ENCODE assay signal across 34 cellular contexts in the genomic region with DNA sequence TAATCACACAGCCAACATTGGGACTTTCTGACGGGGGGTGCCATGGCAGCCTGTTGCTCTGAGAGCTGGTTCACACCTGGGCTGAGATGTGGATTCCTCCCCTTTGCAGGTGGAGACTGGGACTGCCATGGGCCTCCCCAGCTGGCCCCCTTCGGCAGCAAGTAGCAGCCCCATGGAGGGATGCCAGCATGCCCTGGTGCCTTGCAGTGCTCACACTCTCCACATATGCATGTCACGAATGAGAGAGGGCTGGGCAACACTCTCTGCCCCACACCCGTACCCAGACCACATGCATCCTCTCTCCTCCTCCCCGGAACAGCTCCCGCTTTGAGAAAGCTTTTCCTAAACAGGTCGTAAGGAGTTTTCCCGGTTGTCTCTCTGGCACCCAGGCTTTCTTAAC.
"Had no signal": no experiment of that assay in that cellular context is flagged by ENCODE, and none has a peak within 500 bp of the region (broad histone marks: within the 10 kb centered on the region; RNA-seq: fewer than 3 reads in every experiment).

No MANE protein-coding gene starts in this region.

- H3K4me3 ChIP-seq: adrenal gland, body of pancreas, colonic mucosa, dorsolateral prefrontal cortex, gastrocnemius medialis, left lung, lower lobe of right lung, pancreas, prostate gland, smooth muscle cell, tibial nerve, uterus had no signal

- H3K4me3 Mint-ChIP-seq: activated CD4-positive, alpha-beta memory T cell treated with anti-CD3 and anti-CD28 coated beads for 36 hours; activated CD4-positive, alpha-beta T cell treated with anti-CD3 and anti-CD28 coated beads, Interleukin-2, amount 10 ng/mL, durations not matched to agents 24 days and 14 days; activated naive CD4-positive, alpha-beta T cell treated with anti-CD3 and anti-CD28 coated beads for 36 hours; activated naive CD8-positive, alpha-beta T cell treated with anti-CD3 and anti-CD28 coated beads for 36 hours; activated T-helper 1 cell treated with anti-CD3 and anti-CD28 coated beads, Interleukin-12 subunit alpha, Interleukin-12 subunit beta, Interleukin-2, Interleukin-4 antibody, amounts not matched to agents 30 ng/mL and 10 ng/mL and 1 ng/mL, durations not matched to agents 14 hours and 24 hours and 36 hours; naive B cell; nephron progenitor cell had no signal

- H3K36me3 Mint-ChIP-seq: activated CD4-positive, alpha-beta memory T cell treated with anti-CD3 and anti-CD28 coated beads for 36 hours; activated naive CD8-positive, alpha-beta T cell treated with anti-CD3 and anti-CD28 coated beads for 36 hours; naive B cell had no signal

- H3K27ac Mint-ChIP-seq: activated CD4-positive, alpha-beta memory T cell treated with anti-CD3 and anti-CD28 coated beads for 36 hours; activated CD4-positive, alpha-beta T cell treated with anti-CD3 and anti-CD28 coated beads, Interleukin-2, amount 10 ng/mL, durations not matched to agents 24 days and 14 days; activated naive CD4-positive, alpha-beta T cell treated with anti-CD3 and anti-CD28 coated beads for 36 hours; activated naive CD8-positive, alpha-beta T cell treated with anti-CD3 and anti-CD28 coated beads for 36 hours; activated T-helper 1 cell treated with anti-CD3 and anti-CD28 coated beads, Interleukin-12 subunit alpha, Interleukin-12 subunit beta, Interleukin-2, Interleukin-4 antibody, amounts not matched to agents 30 ng/mL and 10 ng/mL and 1 ng/mL, durations not matched to agents 14 hours and 24 hours and 36 hours; nephron progenitor cell had no signal

- DNase-seq: activated CD4-positive, alpha-beta memory T cell treated with anti-CD3 and anti-CD28 coated beads for 36 hours; activated CD4-positive, alpha-beta T cell treated with anti-CD3 and anti-CD28 coated beads, Interleukin-2, amount 10 ng/mL, durations not matched to agents 24 days and 14 days; activated CD4-positive, CD25-positive, alpha-beta regulatory T cell treated with anti-CD3 and anti-CD28 coated beads, Interleukin-2, amount 50 U/mL, for 72 hours; activated CD8-positive, alpha-beta memory T cell treated with anti-CD3 and anti-CD28 coated beads, Interleukin-2, amount 50 U/mL, for 4 hours; activated effector memory CD4-positive, alpha-beta T cell treated with anti-CD3 and anti-CD28 coated beads, Interleukin-2, amount 50 U/mL, for 16 hours; activated naive CD4-positive, alpha-beta T cell treated with anti-CD3 and anti-CD28 coated beads for 36 hours; activated naive CD8-positive, alpha-beta T cell treated with anti-CD3 and anti-CD28 coated beads for 36 hours; activated T-cell treated with anti-CD3 and anti-CD28 coated beads, Interleukin-2, amount 50 U/mL, for 1 hour; body of pancreas; cerebellar nuclear complex; colonic mucosa; dorsolateral prefrontal cortex; effector memory CD4-positive, alpha-beta T cell; erythroblast; gastrocnemius medialis; hippocampal formation; left lung; lower lobe of right lung; mesenchymal stem cell; naive B cell; nephron progenitor cell; pancreas; retina; stimulated activated CD4-positive, alpha-beta T cell treated with anti-CD3 and anti-CD28 coated beads, Interleukin-15, amount 100 ng/mL, for 24 hours; stimulated activated CD4-positive, alpha-beta T cell treated with anti-CD3 and anti-CD28 coated beads, Interleukin-2, amount 100 ng/mL, for 24 hours; stimulated activated naive CD4-positive, alpha-beta T cell; T-helper 9 cell; uterus; WERI-Rb-1 had no signal

- H3K4me1 Mint-ChIP-seq: activated CD4-positive, alpha-beta T cell treated with anti-CD3 and anti-CD28 coated beads, Interleukin-2, amount 10 ng/mL, durations not matched to agents 24 days and 14 days; naive B cell had no signal

- H3K27me3 ChIP-seq: adrenal gland, body of pancreas, colonic mucosa, pancreas, uterus had no signal

- H3K9me3 ChIP-seq: adrenal gland, body of pancreas, colonic mucosa, gastrocnemius medialis, left lung, lower lobe of right lung, pancreas, prostate gland, tibial nerve, uterus had no signal

- H3K4me2 ChIP-seq: smooth muscle cell had no signal

- H3K36me3 ChIP-seq: adrenal gland, colonic mucosa, gastrocnemius medialis, left lung, lower lobe of right lung, pancreas, prostate gland, tibial nerve, uterus, WERI-Rb-1 had no signal

- H3K9me3 Mint-ChIP-seq: activated CD4-positive, alpha-beta memory T cell treated with anti-CD3 and anti-CD28 coated beads for 36 hours; activated CD4-positive, alpha-beta T cell treated with anti-CD3 and anti-CD28 coated beads, Interleukin-2, amount 10 ng/mL, durations not matched to agents 24 days and 14 days; activated naive CD4-positive, alpha-beta T cell treated with anti-CD3 and anti-CD28 coated beads for 36 hours; activated naive CD8-positive, alpha-beta T cell treated with anti-CD3 and anti-CD28 coated beads for 36 hours; activated T-helper 1 cell treated with anti-CD3 and anti-CD28 coated beads, Interleukin-12 subunit alpha, Interleukin-12 subunit beta, Interleukin-2, Interleukin-4 antibody, amounts not matched to agents 30 ng/mL and 10 ng/mL and 1 ng/mL, durations not matched to agents 14 hours and 24 hours and 36 hours; naive B cell; nephron progenitor cell had no signal

- H3K4me1 ChIP-seq: adrenal gland, body of pancreas, colonic mucosa, gastrocnemius medialis, left lung, lower lobe of right lung, pancreas, prostate gland, tibial nerve, uterus had no signal

- ATAC-seq: body of pancreas, gastrocnemius medialis, left lung, lower lobe of right lung, pancreas had no signal

- H3K27ac ChIP-seq: adrenal gland, body of pancreas, colonic mucosa, dorsolateral prefrontal cortex, gastrocnemius medialis, left lung, lower lobe of right lung, pancreas, prostate gland, tibial nerve, uterus, WERI-Rb-1 had no signal
